In the genomic region with DNA sequence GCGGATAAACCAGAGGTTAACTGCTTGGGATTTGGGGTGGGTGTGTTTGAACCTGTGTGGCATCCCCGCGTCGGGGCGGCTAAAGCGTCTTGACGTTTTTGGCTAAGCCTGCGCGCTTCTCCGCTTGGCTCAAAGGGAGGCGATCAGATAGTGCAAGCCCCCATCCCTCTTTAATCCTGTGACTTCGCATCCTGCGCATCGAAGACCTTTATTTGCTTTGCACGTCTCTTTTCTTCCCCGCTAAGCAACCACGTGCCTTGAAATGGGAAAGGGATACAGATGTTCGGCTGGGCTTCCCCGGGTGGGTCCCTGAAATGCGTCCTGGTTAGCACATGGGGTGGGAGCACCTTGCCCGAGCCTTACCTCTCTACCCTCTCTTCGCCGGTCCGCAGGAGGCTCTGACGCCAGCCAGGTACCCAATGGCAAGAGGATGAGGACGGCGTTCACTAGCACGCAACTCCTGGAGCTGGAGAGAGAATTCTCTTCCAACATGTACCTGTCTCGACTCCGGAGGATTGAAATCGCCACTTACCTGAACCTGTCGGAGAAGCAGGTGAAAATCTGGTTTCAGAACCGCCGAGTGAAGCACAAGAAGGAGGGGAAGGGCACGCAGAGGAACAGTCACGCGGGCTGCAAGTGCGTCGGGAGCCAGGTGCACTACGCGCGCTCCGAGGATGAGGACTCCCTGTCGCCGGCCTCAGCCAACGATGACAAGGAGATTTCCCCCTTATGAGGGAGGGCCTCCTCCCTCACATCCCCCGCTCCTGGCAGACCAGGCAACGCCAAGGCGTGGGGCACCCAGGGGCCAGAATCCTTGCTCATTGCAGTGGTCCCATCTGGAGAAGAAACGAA, we compare ENCODE assay signal across 11 cellular contexts. TPM values are rescaled to one million over a fixed set of nuclear protein-coding genes. Genes with fewer than 3 reads are reported as not detected.
A peak's percentile ranks its signal among the peaks of the same experiment; 100 is the strongest.
DNase-seq lines count a peak whose midpoint lies in the region; ATAC-seq and TF ChIP-seq lines count a peak whose summit lies in the region.
"Had no signal": no experiment of that assay in that cellular context is flagged by ENCODE, and none has a peak within 500 bp of the region (broad histone marks: within the 10 kb centered on the region; RNA-seq: fewer than 3 reads in every experiment).

No MANE protein-coding gene starts in this region.

- H3K4me3 Mint-ChIP-seq in endodermal cell: peak overlapping the region; percentile 2

- WGBS in endodermal cell (ENCODE audit: insufficient coverage in 1 of 2, insufficient read length in 1 of 2), 2 experiments: 2% methylated on average over 29 to 50 of the region's 50 CpGs
- WGBS in psoas muscle, 3 donors: 4 to 6% (median 5%) methylated on average over 48 to 50 of the region's 50 CpGs
- 3 to 9% (median 7%) methylated on average over 31 to 50 of the region's 50 CpGs for WGBS in adrenal gland, 4 donors

- peaks cover 99% of the 10 kb centered on the region for H3K27me3 Mint-ChIP-seq in endodermal cell (ENCODE audit: insufficient read depth)

- no peaks in the 10 kb centered on the region for H3K9me2 ChIP-seq in MM.1S (replicated peaks; ENCODE audit: insufficient read depth, low read length)

- H3K27ac Mint-ChIP-seq in endodermal cell: no peak overlapping the region

- H3K9me3 ChIP-seq in MM.1S (replicated peaks; ENCODE audit: insufficient read depth, low read length): no peaks in the 10 kb centered on the region
- no peaks in the 10 kb centered on the region for H3K9me3 ChIP-seq in endodermal cell (ENCODE audit: control insufficient read depth, low read length)
- no peaks in the 10 kb centered on the region for H3K9me3 ChIP-seq in psoas muscle
- no peaks in the 10 kb centered on the region for H3K9me3 ChIP-seq in adrenal gland (replicated peaks in 1 of 3)
- H3K9me3 ChIP-seq: left lung had no signal

- TF ChIP-seq POLR2A in adrenal gland (IDR thresholded peaks at IDR 0.05): no peak

- H3K4me2 ChIP-seq in MM.1S (ENCODE audit: low read depth, low read length): peak overlapping the region; percentile 19; the same call in 1 of the 2 replicates

- DNase-seq in NCI-H1105 treated with DMSO at 0.1 percent for 48 hours (lab: John Stamatoyannopoulos, UW) (peak; percentile 36), NCI-H1105 (lab: John Stamatoyannopoulos, UW) (no peak), MM.1S (no peak), endodermal cell (peak; percentile 72), psoas muscle (no peak), brain microvascular endothelial cell (no peak), omental fat pad (ENCODE audit: low spot score) (no peak), adrenal gland (no peak)
- DNase-seq: cerebellar nuclear complex, left lung had no signal

- no peak overlapping the region for H3K4me3 ChIP-seq in MM.1S (ENCODE audit: low read length)
- peak overlapping the region; percentile 50 for H3K4me3 ChIP-seq in endodermal cell (ENCODE audit: low read length)
- peak overlapping the region; percentile 58 for H3K4me3 ChIP-seq in psoas muscle
- H3K4me3 ChIP-seq in brain microvascular endothelial cell (ENCODE audit: low read depth, low read length): no peak overlapping the region
- peak overlapping the region in 1 of 4 donors; percentile 41 for H3K4me3 ChIP-seq in adrenal gland
- H3K4me3 ChIP-seq: left lung had no signal

- H3K36me3 ChIP-seq in MM.1S (replicated peaks; ENCODE audit: insufficient read depth, low read length): no peaks in the 10 kb centered on the region
- H3K36me3 ChIP-seq in endodermal cell (ENCODE audit: control insufficient read depth, insufficient read depth, low read length): no peaks in the 10 kb centered on the region
- no peaks in the 10 kb centered on the region for H3K36me3 ChIP-seq in psoas muscle (ENCODE audit: insufficient read depth in 1 of 2, low read depth in 1 of 2)
- H3K36me3 ChIP-seq in brain microvascular endothelial cell (replicated peaks): no peaks in the 10 kb centered on the region
- H3K36me3 ChIP-seq in adrenal gland (replicated peaks in 1 of 2): no peaks in the 10 kb centered on the region
- H3K36me3 ChIP-seq: left lung had no signal

- H3K27me3 ChIP-seq in MM.1S (replicated peaks; ENCODE audit: insufficient read depth, low read length) (peaks cover 55% of the 10 kb centered on the region), endodermal cell (ENCODE audit: control insufficient read depth, insufficient read depth, low read length, poor library complexity, severe bottlenecking) (peaks cover 100% of the 10 kb centered on the region), psoas muscle (ENCODE audit: insufficient read depth in 3 of 3, low read length in 2 of 3) (peaks cover 0 to 100% (median 30%) of the 10 kb centered on the region in 3 donors), brain microvascular endothelial cell (replicated peaks) (peaks cover 70% of the 10 kb centered on the region), adrenal gland (peaks cover 63% of the 10 kb centered on the region)

- H3K4me1 ChIP-seq in MM.1S (ENCODE audit: low read length) (no peaks in the 10 kb centered on the region), endodermal cell (ENCODE audit: control insufficient read depth, insufficient read depth, low read length) (peaks cover 14% of the 10 kb centered on the region), psoas muscle (peaks cover 13% of the 10 kb centered on the region), adrenal gland (replicated peaks in 1 of 2) (peaks cover 20 to 32% of the 10 kb centered on the region in 2 donors)

- H3K4me1 Mint-ChIP-seq in endodermal cell: peaks cover 27% of the 10 kb centered on the region

- intact Hi-C loops in psoas muscle (cut with DNase I): no loop called here
- intact Hi-C loops in adrenal gland (cut with DNase I): no loop called here

- H3K27ac ChIP-seq in MM.1S (ENCODE audit: low read length) (no peak overlapping the region), endodermal cell (ENCODE audit: low read depth, low read length) (no peak overlapping the region), psoas muscle (no peak overlapping the region), brain microvascular endothelial cell (no peak overlapping the region), adrenal gland (no peak overlapping the region)
- H3K27ac ChIP-seq: left lung had no signal

- H3K9ac ChIP-seq in MM.1S (ENCODE audit: low read length): no peak overlapping the region
- no peak overlapping the region for H3K9ac ChIP-seq in endodermal cell (ENCODE audit: extremely low read depth, low read length, poor library complexity, severe bottlenecking)

- ATAC-seq in psoas muscle (no peak), omental fat pad (ENCODE audit: low FRiP score) (no peak)
- ATAC-seq: left lung had no signal

- no peaks in the 10 kb centered on the region for H3K36me3 Mint-ChIP-seq in endodermal cell (ENCODE audit: low read depth)

- H2AFZ ChIP-seq in MM.1S (ENCODE audit: low read length): no peak overlapping the region

- H4K20me1 ChIP-seq in MM.1S (ENCODE audit: insufficient read depth, low read length): no peaks in the 10 kb centered on the region

- no peak for TF ChIP-seq CTCF in MM.1S (IDR thresholded peaks at IDR 0.05; ENCODE audit: low read length)
- TF ChIP-seq CTCF in endodermal cell (conservative IDR thresholded peaks at IDR 0.05): no peak
- TF ChIP-seq CTCF in psoas muscle (IDR thresholded peaks at IDR 0.05): no peak
- no peak for TF ChIP-seq CTCF in brain microvascular endothelial cell (IDR thresholded peaks at IDR 0.05; ENCODE audit: low read depth, low read length, missing control alignments)
- no peak for TF ChIP-seq CTCF in omental fat pad (IDR thresholded peaks at IDR 0.05)
- no peak for TF ChIP-seq CTCF in adrenal gland (IDR thresholded peaks at IDR 0.05)

- no peaks in the 10 kb centered on the region for H3K79me2 ChIP-seq in MM.1S (ENCODE audit: low read length)

- no peaks in the 10 kb centered on the region for H3F3A ChIP-seq in MM.1S (ENCODE audit: insufficient read depth, low read length)

- in situ Hi-C loops in brain microvascular endothelial cell (cut with HindIII; ENCODE audit: low pct_ligation_motif_present, low sequenced_read_pairs): no loop called here

- H3K9me3 Mint-ChIP-seq in endodermal cell: no peaks in the 10 kb centered on the region

RNA-seq across cellular contexts. Expression of a gene that starts 1.5 kb away (rescaled TPM):
- total RNA-seq in endodermal cell: not detected
- 3.6 TPM for polyA plus RNA-seq in endodermal cell (2013, experiment 1 of 2)
- 4.2 TPM for polyA plus RNA-seq in endodermal cell (2013, experiment 2 of 2)
- total RNA-seq in psoas muscle: not detected
- polyA plus RNA-seq in psoas muscle: not detected
- total RNA-seq in omental fat pad: not detected
- not detected for total RNA-seq in adrenal gland
- not detected for polyA plus RNA-seq in adrenal gland
- total RNA-seq: left lung; T-helper 1 cell treated with Interleukin-12 subunit alpha and Interleukin-12 subunit beta and Interleukin-4 antibody, amounts not matched to agents 30 ng/mL and 1 ng/mL, for 36 hours had no signal

RNA-seq across cellular contexts. Expression of a gene that starts 37.0 kb away (rescaled TPM):
- 10 to 100 TPM; 10.2 to 14.4 TPM for total RNA-seq in endodermal cell
- 15.7 TPM for polyA plus RNA-seq in endodermal cell (2013, experiment 1 of 2)
- 17.4 TPM for polyA plus RNA-seq in endodermal cell (2013, experiment 2 of 2)
- 10 to 100 TPM in 2 of 4 donors, 1 to 10 TPM in 2; 8.6 to 11.1 (median 9.8) TPM for total RNA-seq in psoas muscle
- polyA plus RNA-seq in psoas muscle: 10 to 100 TPM in 2 of 3 donors, 1 to 10 TPM in 1; 9.1 to 17.4 (median 11.2) TPM
- 10 to 100 TPM; 25.2 to 65.2 (median 41.4) TPM for total RNA-seq in omental fat pad
- 10 to 100 TPM; 19.7 to 68.0 (median 26.9) TPM for total RNA-seq in adrenal gland
- polyA plus RNA-seq in adrenal gland: 10 to 100 TPM in 2 of 3 donors, 1 to 10 TPM in 1; 9.7 to 18.6 (median 14.6) TPM

Comparison
In these comparisons a context has a peak if more than half of its experiments do, and no peak if none do; other contexts are left out.
1. DNase-seq: peak in NCI-H1105 treated with DMSO at 0.1 percent for 48 hours (single experiment) and endodermal cell (single experiment); none in NCI-H1105 (single experiment), MM.1S (single experiment), psoas muscle (0 of 2), brain microvascular endothelial cell (single experiment), omental fat pad (single experiment) and adrenal gland (0 of 7).
2. H3K4me3 ChIP-seq: peak in endodermal cell (single experiment) and psoas muscle (single experiment); none in MM.1S (single experiment) and brain microvascular endothelial cell (single experiment).